In the genomic region with DNA sequence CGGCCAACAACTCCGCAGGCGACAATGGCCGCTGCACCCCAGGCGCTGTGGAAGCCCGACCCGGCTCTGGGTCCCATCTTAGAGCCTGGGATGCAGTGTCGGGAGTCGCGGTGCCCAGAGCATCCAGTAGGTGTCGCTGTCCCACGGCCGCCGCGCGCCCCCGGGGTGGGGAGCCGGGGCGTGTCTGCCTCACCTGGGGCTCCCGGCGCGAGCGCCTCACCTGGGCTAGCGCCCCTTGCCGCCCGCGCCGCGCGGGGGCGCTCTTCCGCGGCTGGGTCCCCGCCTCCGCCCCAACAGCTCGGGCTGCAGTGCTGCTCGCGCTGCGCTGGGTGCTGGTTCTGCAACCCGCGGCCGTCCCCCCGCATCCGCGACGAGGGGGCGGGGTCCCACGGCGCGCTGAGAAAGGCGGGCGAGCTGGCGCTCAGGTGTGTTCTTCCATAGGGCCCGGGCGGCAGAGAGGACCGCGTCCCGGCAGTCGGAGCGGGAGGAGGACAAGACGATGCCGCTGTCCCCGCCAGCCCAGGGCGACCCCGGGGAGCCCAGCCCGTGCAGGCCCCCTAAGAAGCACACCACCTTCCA, we compare ENCODE assay signal across 8 cellular contexts. TPM values are rescaled to one million over a fixed set of nuclear protein-coding genes. Genes with fewer than 3 reads are reported as not detected.
DNase-seq lines count a peak whose midpoint lies in the region; ATAC-seq, FAIRE-seq and TF ChIP-seq lines count a peak whose summit lies in the region.

Gene CRYBG1 (plus strand): TSS at position 308 of the 579 bp plus-strand sequence. CDS start 192 bp downstream, at position 500.

- TF ChIP-seq POLR2A in Peyer's patch (IDR thresholded peaks at IDR 0.05) = no peak
- no peak for TF ChIP-seq POLR2A in thyroid gland (IDR thresholded peaks at IDR 0.05)

- DNase-seq in 8988T (peak; percentile 87), HK-2 (ENCODE audit: unreplicated experiment) (peak; percentile 76), Peyer's patch (peak; percentile 42 to 94 (median 86)), frontal cortex (ENCODE audit: low spot score in 2 of 2) (peak; percentile 50 to 71), nucleus accumbens (lab: John Stamatoyannopoulos, UW) (peak in 35 of 56 donors; percentile 1 to 56 (median 15)), thyroid gland (peak; percentile 70 to 72)
- DNase-seq in activated T-helper 9 cell treated with anti-CD3 and anti-CD28 coated beads, Interleukin-2, amount 50 U/mL, for 16 hours (ENCODE audit: low read depth) = peak; percentile 58

- 3 to 17% methylated on average over 2 to 7 of the region's 66 CpGs for WGBS in thyroid gland, 2 donors

- TF ChIP-seq CTCF in Peyer's patch (IDR thresholded peaks at IDR 0.05) (peak; percentile 49 to 98 (median 94)), thyroid gland (IDR thresholded peaks at IDR 0.05) (peak; percentile 56 to 98 (median 92))

- no peak for FAIRE-seq in frontal cortex (lab: Jason Lieb, UNC)

- H3K4me3 ChIP-seq in Peyer's patch = peak within 1 kb of the TSS; percentile 39 to 79 (median 64)
- H3K4me3 ChIP-seq in thyroid gland (replicated peaks in 1 of 3) = peak within 1 kb of the TSS; percentile 15 to 52 (median 27)

- H3K36me3 ChIP-seq in Peyer's patch (no peaks in the 10 kb centered on the region), thyroid gland (no peaks in the 10 kb centered on the region)

- H3K27me3 ChIP-seq in Peyer's patch (no peaks in the 10 kb centered on the region), thyroid gland (no peaks in the 10 kb centered on the region)

- ATAC-seq in GM18520 (IDR thresholded peaks at IDR 0.05; ENCODE audit: unreplicated experiment) = peak; percentile 56

- H3K27ac ChIP-seq in Peyer's patch = peak within 1 kb of the TSS in 3 of 4 donors; percentile 23 to 63 (median 38)
- H3K27ac ChIP-seq in thyroid gland = no peak within 1 kb of the TSS

- H3K9me3 ChIP-seq in Peyer's patch = no peaks in the 10 kb centered on the region
- no peaks in the 10 kb centered on the region for H3K9me3 ChIP-seq in thyroid gland

- intact Hi-C loops in thyroid gland (cut with DNase I) = no loop called here

- H3K4me1 ChIP-seq in Peyer's patch = peaks cover 0 to 15% (median 6%) of the 10 kb centered on the region in 4 donors
- peaks cover 0 to 8% of the 10 kb centered on the region in 2 donors for H3K4me1 ChIP-seq in thyroid gland

RNA-seq across cellular contexts. Expression of gene CRYBG1, which starts in this region (rescaled TPM):
- 10 to 100 TPM; 54.5 to 66.4 (median 59.8) TPM for total RNA-seq in Peyer's patch
- under 0.01 TPM for total RNA-seq in frontal cortex
- 10 to 100 TPM in 3 of 4 donors, 1 to 10 TPM in 1; 7.9 to 14.4 (median 11.1) TPM for total RNA-seq in thyroid gland

Comparison
In these comparisons a context has a peak if more than half of its experiments do, and no peak if none do; other contexts are left out.
1. Peak in DNase-seq in frontal cortex; RNA of the gene not detected or under 1 TPM.
2. DNase-seq: peak in every context shown above with its lines; median percentile 87 in 8988T; 86 in Peyer's patch; 76 in HK-2; 71 in thyroid gland; 60 in frontal cortex; 58 in activated T-helper 9 cell treated with anti-CD3 and anti-CD28 coated beads, Interleukin-2, amount 50 U/mL, for 16 hours; 15 in nucleus accumbens.
3. H3K27ac ChIP-seq: peak in Peyer's patch (3 of 4); none in thyroid gland (0 of 3).